8 cellular contexts compared by ENCODE assay signal in the genomic region with DNA sequence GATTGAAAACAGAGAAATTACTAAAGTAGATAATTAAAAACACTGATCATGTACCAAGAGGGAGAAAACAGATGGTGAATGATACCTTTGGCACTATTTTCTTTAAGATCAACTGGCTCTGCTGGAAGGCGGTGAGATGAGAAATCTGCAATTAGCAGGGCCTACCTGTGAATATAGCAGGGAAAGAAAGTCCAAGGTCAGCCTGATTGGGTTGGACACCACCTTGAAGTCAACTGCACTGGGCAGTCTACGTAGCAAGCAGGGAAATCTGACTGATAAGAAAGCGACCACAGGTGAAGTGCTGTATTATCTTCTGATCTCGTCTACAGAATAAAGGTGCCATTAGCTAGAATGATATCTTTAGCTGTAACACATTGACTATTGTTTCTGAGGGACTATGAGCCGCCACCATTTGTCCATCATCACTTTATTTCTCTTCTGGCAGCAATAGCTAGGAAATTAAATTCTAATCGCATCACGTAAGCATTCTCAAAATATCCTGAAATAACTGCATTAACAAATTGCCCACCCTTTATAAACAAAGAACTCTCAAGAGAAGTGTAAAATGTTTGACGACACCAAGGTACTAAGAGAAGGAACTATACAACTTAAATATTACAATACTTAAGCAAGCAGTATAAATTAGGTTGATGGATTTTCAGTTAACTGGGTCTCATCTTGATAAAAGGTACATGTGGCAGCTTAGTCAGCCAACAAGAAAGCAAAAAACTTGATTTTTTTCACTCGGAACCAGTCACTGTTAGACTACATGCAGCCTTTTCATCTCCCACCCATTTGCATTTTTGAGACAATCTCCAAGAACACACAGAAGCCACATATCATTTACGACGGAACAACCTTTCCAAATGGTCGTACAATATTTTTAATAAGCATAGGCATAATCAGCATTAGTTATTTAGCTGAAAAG. TPM values are rescaled to one million over a fixed set of nuclear protein-coding genes. Genes with fewer than 3 reads are reported as not detected.
DNase-seq lines count a peak whose midpoint lies in the region; FAIRE-seq and TF ChIP-seq lines count a peak whose summit lies in the region.

No MANE protein-coding gene starts in this region.

- peak overlapping the region; percentile 29 for H3K27ac ChIP-seq in CD8-positive, alpha-beta memory T cell (ENCODE audit: low read depth, low read length)
- no peak overlapping the region for H3K27ac ChIP-seq in H1 (ENCODE audit: low read depth, low read length)
- H3K27ac ChIP-seq in neuronal stem cell (replicated peaks; ENCODE audit: low read length), result no peak overlapping the region

- H3K23ac ChIP-seq in H1 (ENCODE audit: insufficient read length) (no peak overlapping the region), neuronal stem cell (ENCODE audit: low read depth, low read length, poor library complexity) (no peak overlapping the region)

- H3K79me2 ChIP-seq in H1 (ENCODE audit: control insufficient read depth in 1 of 2, insufficient read depth in 2 of 2, low read length in 2 of 2), result no peaks in the 10 kb centered on the region

- no peaks in the 10 kb centered on the region for H3K36me3 ChIP-seq in CD8-positive, alpha-beta memory T cell (ENCODE audit: insufficient read depth, low read length)
- H3K36me3 ChIP-seq in NT2/D1 (ENCODE audit: insufficient read depth, insufficient read length, low read length) (peaks cover 2% of the 10 kb centered on the region), H1 (ENCODE audit: control insufficient read depth in 2 of 4, insufficient read depth in 4 of 4, low read length in 3 of 4) (no peaks in the 10 kb centered on the region), neuronal stem cell (replicated peaks in 1 of 2; ENCODE audit: control insufficient read depth in 2 of 2, insufficient read depth in 2 of 2, low read length in 2 of 2) (peaks cover 0 to 17% of the 10 kb centered on the region in 2 donors)

- no peak for FAIRE-seq in H1 (lab: Jason Lieb, UNC)

- H3K4me2 ChIP-seq in H1 (ENCODE audit: insufficient read depth in 1 of 2, low read depth in 2 of 2, low read length in 2 of 2), result peak overlapping the region; percentile 69 to 71; a peak in 3 of 4 replicates
- no peak overlapping the region for H3K4me2 ChIP-seq in neuronal stem cell (ENCODE audit: insufficient read depth, low read length, poor library complexity, severe bottlenecking)

- no peaks in the 10 kb centered on the region for H3K4me1 ChIP-seq in CD8-positive, alpha-beta memory T cell (ENCODE audit: insufficient read depth, low read length)
- H3K4me1 ChIP-seq in NT2/D1 (ENCODE audit: insufficient read depth, insufficient read length) (no peaks in the 10 kb centered on the region), H1 (replicated peaks in 1 of 4; ENCODE audit: control insufficient read depth in 3 of 4, insufficient read depth in 4 of 4, low read length in 3 of 4) (no peaks in the 10 kb centered on the region), neuronal stem cell (ENCODE audit: control insufficient read depth in 2 of 2, insufficient read depth in 1 of 2, low read depth in 1 of 2, low read length in 2 of 2) (peaks cover 5 to 15% of the 10 kb centered on the region in 2 donors)

- H3K14ac ChIP-seq in H1 (ENCODE audit: insufficient read length), result no peak overlapping the region
- no peak overlapping the region for H3K14ac ChIP-seq in neuronal stem cell (ENCODE audit: low read length)

- TF ChIP-seq EP300 in H1 (IDR thresholded peaks at IDR 0.05; ENCODE audit: borderline replicate concordance in 1 of 2, low read depth in 2 of 2, low read length in 2 of 2), result no peak

- H2BK12ac ChIP-seq in H1 (ENCODE audit: low read depth, low read length), result no peak overlapping the region
- H2BK12ac ChIP-seq in neuronal stem cell (ENCODE audit: low read length), result no peak overlapping the region

- H2AFZ ChIP-seq in H1 (ENCODE audit: low read length), result no peak overlapping the region
- H2AFZ ChIP-seq in neuronal stem cell (ENCODE audit: low read length), result peak overlapping the region; percentile 98

- H3K36me3 Mint-ChIP-seq in CD8-positive, alpha-beta memory T cell, result peaks cover 0 to 2% (median 0%) of the 10 kb centered on the region in 3 donors

- H3K18ac ChIP-seq in H1 (ENCODE audit: extremely low read depth, low read length) (no peak overlapping the region), neuronal stem cell (ENCODE audit: low read length) (no peak overlapping the region)

- H2BK120ac ChIP-seq in H1 (replicated peaks; ENCODE audit: low read depth, low read length) (no peak overlapping the region), neuronal stem cell (ENCODE audit: low read depth, low read length) (no peak overlapping the region)

- POLR2A ChIA-PET in CD8-positive, alpha-beta memory T cell (lab: Charles Lee), result no interaction called here
- POLR2A ChIA-PET in H1 (lab: Charles Lee; ENCODE audit: partially characterized antibody), result no interaction called here

- H4K8ac ChIP-seq in H1 (ENCODE audit: extremely low read depth, insufficient read depth, low read length) (no peak overlapping the region), neuronal stem cell (ENCODE audit: low read depth, low read length) (no peak overlapping the region)

- H4K5ac ChIP-seq in H1 (ENCODE audit: insufficient read length, low read depth, low read length), result no peak overlapping the region

- 83% methylated on average over 12 of the region's 12 CpGs; no CpG with 5 or more reads in 1 of the 2 experiments for WGBS in H1 (ENCODE audit: extremely low coverage in 1 of 2, insufficient coverage in 1 of 2, insufficient read length in 1 of 2, insufficient replicate concordance in 2 of 2, low coverage in 1 of 2, low lambda C conversion rate in 2 of 2, missing lambda C conversion rate in 1 of 2), 2 experiments
- no CpG with 5 or more reads among the region's 12 CpGs for WGBS in neuronal stem cell (ENCODE audit: extremely low coverage in 2 of 2, insufficient read length in 2 of 2, insufficient replicate concordance in 1 of 2), 2 donors

- CTCF ChIA-PET in CD8-positive, alpha-beta memory T cell (lab: Charles Lee), result interaction anchor here (0.7 to 1.5 kb wide), 3 partner anchors 10 to 61 kb away, joined by 3 read pairs; no protein-coding TSS in a partner anchor
- CTCF ChIA-PET in H1 (lab: Charles Lee; ENCODE audit: partially characterized antibody), result interaction anchor here (1.0 to 1.6 kb wide), 4 partner anchors 9 to 62 kb away, joined by 3 to 7 read pairs (median 4); no protein-coding TSS in a partner anchor

- H3K23me2 ChIP-seq in H1 (ENCODE audit: low read depth, low read length), result peaks cover 3% of the 10 kb centered on the region; the same call in 1 of the 2 replicates

- H3K27me3 Mint-ChIP-seq in CD8-positive, alpha-beta memory T cell, result no peaks in the 10 kb centered on the region

- no peak for TF ChIP-seq POLR2A in H1 (IDR thresholded peaks at IDR 0.05; ENCODE audit: control extremely low read depth in 1 of 2, low read depth in 2 of 2, low read length in 2 of 2)

- H3K79me1 ChIP-seq in H1 (ENCODE audit: low read depth, low read length) (no peaks in the 10 kb centered on the region), neuronal stem cell (ENCODE audit: low read depth, low read length) (no peaks in the 10 kb centered on the region)

- no peak overlapping the region for H3K56ac ChIP-seq in H1 (replicated peaks; ENCODE audit: insufficient read length, low read depth, low read length)

- peak overlapping the region; percentile 88 to 96 (median 89) for H3K4me3 Mint-ChIP-seq in CD8-positive, alpha-beta memory T cell

- no peak overlapping the region for H2BK5ac ChIP-seq in H1 (ENCODE audit: low read depth, low read length)
- no peak overlapping the region for H2BK5ac ChIP-seq in neuronal stem cell (ENCODE audit: low read length)

- DNase-seq in CD8-positive, alpha-beta memory T cell, result no peak
- DNase-seq in NT2/D1 (ENCODE audit: low read depth, low spot score), result no peak
- no peak for DNase-seq in H1 (ENCODE audit: low read depth in 1 of 2, low spot score in 2 of 2)
- no peak for DNase-seq in neuronal stem cell (ENCODE audit: low spot score)
- no peak for DNase-seq in NCI-H2196 (lab: John Stamatoyannopoulos, UW; ENCODE audit: unreplicated experiment)
- DNase-seq in ecto neural progenitor cell (ENCODE audit: low spot score), result no peak
- DNase-seq in kidney tubule cell (ENCODE audit: low spot score), result no peak
- DNase-seq in KG1 (lab: John Stamatoyannopoulos, UW), result no peak

- no peaks in the 10 kb centered on the region for H3K9me3 Mint-ChIP-seq in CD8-positive, alpha-beta memory T cell

- H3K4ac ChIP-seq in H1 (replicated peaks; ENCODE audit: insufficient read length, low read depth, low read length), result no peak overlapping the region
- no peak overlapping the region for H3K4ac ChIP-seq in neuronal stem cell (ENCODE audit: low read length)

- peaks cover 12 to 27% (median 22%) of the 10 kb centered on the region in 3 donors for H3K4me1 Mint-ChIP-seq in CD8-positive, alpha-beta memory T cell

- no peak overlapping the region for H2BK15ac ChIP-seq in H1 (ENCODE audit: low read length)
- no peak overlapping the region for H2BK15ac ChIP-seq in neuronal stem cell (ENCODE audit: low read length)

- H4K91ac ChIP-seq in H1 (replicated peaks; ENCODE audit: insufficient read length, low read length) (no peak overlapping the region), neuronal stem cell (ENCODE audit: low read depth, low read length, poor library complexity) (no peak overlapping the region)

- no peak overlapping the region for H2AK5ac ChIP-seq in H1 (ENCODE audit: low read depth, low read length)
- no peak overlapping the region for H2AK5ac ChIP-seq in neuronal stem cell (ENCODE audit: low read depth, low read length)

- no peaks in the 10 kb centered on the region for H4K20me1 ChIP-seq in H1 (replicated peaks in 1 of 2; ENCODE audit: control insufficient read depth in 1 of 2, insufficient read depth in 2 of 2, low read length in 2 of 2)

- TF ChIP-seq CTCF in H1 (IDR thresholded peaks at IDR 0.05; ENCODE audit: control extremely low read depth in 1 of 3, insufficient read depth in 1 of 3, low read depth in 1 of 3, low read length in 3 of 3), result no peak

- peak overlapping the region in 6 of 8 donors; percentile 1 to 85 (median 78) for H3K27ac Mint-ChIP-seq in CD8-positive, alpha-beta memory T cell

- H3K9ac ChIP-seq in NT2/D1 (ENCODE audit: insufficient read length, low read depth) (peak overlapping the region; percentile 79), H1 (replicated peaks in 1 of 4; ENCODE audit: extremely low read depth in 1 of 4, low read depth in 3 of 4, low read length in 3 of 4) (no peak overlapping the region), neuronal stem cell (ENCODE audit: low read depth, low read length, poor library complexity) (no peak overlapping the region)

- no peaks in the 10 kb centered on the region for H3K27me3 ChIP-seq in CD8-positive, alpha-beta memory T cell (ENCODE audit: insufficient read depth, low read length, poor library complexity, severe bottlenecking)
- H3K27me3 ChIP-seq in NT2/D1 (ENCODE audit: insufficient read depth, insufficient read length), result peaks cover 9% of the 10 kb centered on the region
- peaks cover 0 to 10% (median 4%) of the 10 kb centered on the region in 4 experiments; a peak in 2 of 7 replicates for H3K27me3 ChIP-seq in H1 (replicated peaks in 1 of 4; ENCODE audit: control insufficient read depth in 3 of 4, extremely low read depth in 1 of 4, insufficient read depth in 3 of 4, low read length in 3 of 4)
- no peaks in the 10 kb centered on the region for H3K27me3 ChIP-seq in neuronal stem cell (ENCODE audit: control insufficient read depth in 3 of 3, insufficient read depth in 3 of 3, low read depth in 1 of 3, low read length in 3 of 3)

- TF ChIP-seq RAD21 in H1 (IDR thresholded peaks at IDR 0.05 in 1 of 2, conservative IDR thresholded peaks at IDR 0.05 in 1 of 2; ENCODE audit: low read depth in 2 of 2, low read length in 2 of 2), result no peak

- H3K4me3 ChIP-seq in CD8-positive, alpha-beta memory T cell (ENCODE audit: low read length), result peak overlapping the region; percentile 43
- peak overlapping the region; percentile 60 for H3K4me3 ChIP-seq in NT2/D1 (ENCODE audit: insufficient read length, low read depth)
- H3K4me3 ChIP-seq in H1 (ENCODE audit: extremely low read depth in 1 of 4, insufficient read depth in 2 of 4, low read depth in 3 of 4, low read length in 4 of 4), result peak overlapping the region in 3 of 4 experiments; percentile 71 to 84 (median 84); a peak in 4 of 8 replicates
- H3K4me3 ChIP-seq in neuronal stem cell (ENCODE audit: low read length in 2 of 2), result peak overlapping the region in 1 of 2 donors; percentile 78

- H3K9me3 ChIP-seq in CD8-positive, alpha-beta memory T cell (ENCODE audit: low read length), result no peaks in the 10 kb centered on the region
- H3K9me3 ChIP-seq in NT2/D1 (ENCODE audit: insufficient read depth, low read length) (no peaks in the 10 kb centered on the region), H1 (ENCODE audit: insufficient read depth in 2 of 2, low read depth in 1 of 2, low read length in 1 of 2) (no peaks in the 10 kb centered on the region), neuronal stem cell (replicated peaks in 1 of 2; ENCODE audit: control insufficient read depth in 2 of 2, insufficient read depth in 1 of 2, low read depth in 1 of 2, low read length in 2 of 2) (no peaks in the 10 kb centered on the region)

- H2BK20ac ChIP-seq in H1 (ENCODE audit: low read length), result no peak overlapping the region

RNA-seq across cellular contexts. Expression of a gene that starts 1.3 kb away (rescaled TPM):
- total RNA-seq in CD8-positive, alpha-beta memory T cell, result 1 to 10 TPM; 8.2 to 9.7 TPM
- 3.3 TPM for polyA plus RNA-seq in CD8-positive, alpha-beta memory T cell
- 3.9 and 5.2 TPM in 2 replicates for total RNA-seq in H1 (2021; fragmentation: NEBNext Ultra II Directional; extraction: Animal tissue kit (Norgen Biotek cat#: 25700))
- polyA plus RNA-seq in H1 (2011; rRNA removed), result 0.85 and 0.95 TPM in 2 replicates
- 1.7 TPM for polyA plus RNA-seq in H1 (2011; cell fraction: cytosol; rRNA removed)
- polyA plus RNA-seq in H1 (2011; cell fraction: nucleus; rRNA removed), result 1.4 TPM
- 1.2 to 1.8 TPM (median 1.4 TPM) in 4 replicates for polyA plus RNA-seq in H1 (2012, experiment 1 of 2)
- 0.07 TPM for polyA plus RNA-seq in H1 (2012, experiment 2 of 2)
- 4.4 TPM for polyA plus RNA-seq in H1 (2013, experiment 1 of 2)
- polyA plus RNA-seq in H1 (2013, experiment 2 of 2), result 3.9 TPM
- polyA minus RNA-seq in H1 (2011; rRNA and poly(A)+ RNA removed), result 2.8 and 4.0 TPM in 2 replicates
- 1.7 TPM for polyA minus RNA-seq in H1 (2011; cell fraction: cytosol; rRNA and poly(A)+ RNA removed)
- polyA minus RNA-seq in H1 (2011; cell fraction: nucleus; rRNA and poly(A)+ RNA removed), result 5.5 TPM
- polyA plus RNA-seq in neuronal stem cell (2013, experiment 1 of 2), result 3.5 TPM
- polyA plus RNA-seq in neuronal stem cell (2013, experiment 2 of 2), result 3.9 TPM
